In genomic region chr2:130154773-130155765, GRCh38 we compare ENCODE assay signal across 1 cellular context.
TF ChIP-seq lines count a peak whose summit lies in the region.

No MANE protein-coding gene starts in this region.

TF ChIP-seq in K562, 482 proteins besides CTCF, POLR2A, EP300 and RAD21:
- no peak for TF ChIP-seq STAT6 (CRISPR knock-in tag; IDR thresholded peaks at IDR 0.05)
- no peak for TF ChIP-seq SNAPC5 (CRISPR knock-in tag; IDR thresholded peaks at IDR 0.05)
- no peak for TF ChIP-seq TCF3 (CRISPR knock-in tag; IDR thresholded peaks at IDR 0.05)
- peak; percentile 20; the same call in 1 of the 2 replicates for TF ChIP-seq RBFOX2 (IDR thresholded peaks at IDR 0.05; ENCODE audit: low read depth, low read length)
- no peak for TF ChIP-seq GATA2 (CRISPR knock-in tag; IDR thresholded peaks at IDR 0.05)
- no peak for TF ChIP-seq FOXK2 (conservative IDR thresholded peaks at IDR 0.05 in 1 of 2, IDR thresholded peaks at IDR 0.05 in 1 of 2; ENCODE audit: low read depth in 2 of 2)
- TF ChIP-seq RBM22 (IDR thresholded peaks at IDR 0.05; ENCODE audit: low read depth, low read length, poor library complexity, severe bottlenecking): peak; percentile 81
- no peak for TF ChIP-seq U2AF2 (optimal IDR thresholded peaks at IDR 0.05; ENCODE audit: low read depth, low read length)
- TF ChIP-seq CTCFL (IDR thresholded peaks at IDR 0.05; ENCODE audit: borderline replicate concordance, insufficient read depth, low read depth, low read length, poor library complexity, severe bottlenecking): no peak
- no peak for TF ChIP-seq ETS2 (tag; IDR thresholded peaks at IDR 0.05; ENCODE audit: borderline replicate concordance, poor library complexity, severe bottlenecking)
- TF ChIP-seq POLR2G (IDR thresholded peaks at IDR 0.05; ENCODE audit: low read depth, low read length): peak; percentile 52
- no peak for TF ChIP-seq KLF13 (tag; IDR thresholded peaks at IDR 0.05; ENCODE audit: borderline replicate concordance, low read depth)
- TF ChIP-seq CHCHD3 (CRISPR knock-in tag; IDR thresholded peaks at IDR 0.05): no peak
- TF ChIP-seq SMARCA4 (IDR thresholded peaks at IDR 0.05): no peak
- TF ChIP-seq NFRKB (IDR thresholded peaks at IDR 0.05; ENCODE audit: low read depth): no peak
- TF ChIP-seq MAFF (IDR thresholded peaks at IDR 0.05; ENCODE audit: low read length): no peak
